37 cellular contexts compared by ENCODE assay signal in genomic region chr1:207676153-207676552, GRCh38. TPM values are rescaled to one million over a fixed set of nuclear protein-coding genes. Genes with fewer than 3 reads are reported as not detected.
DNase-seq lines count a peak whose midpoint lies in the region; ATAC-seq and TF ChIP-seq lines count a peak whose summit lies in the region.
"Had no signal": no experiment of that assay in that cellular context is flagged by ENCODE, and none has a peak within 500 bp of the region (broad histone marks: within the 10 kb centered on the region; RNA-seq: fewer than 3 reads in every experiment).

No MANE protein-coding gene starts in this region.

- peaks cover 7 to 12% of the 10 kb centered on the region in 2 donors for H3K4me1 Mint-ChIP-seq in stimulated activated naive B cell treated with anti-CD40 and anti-IgM and Interleukin-4, amounts not matched to agents 10 μg/mL and 1 μg/mL and 100 μg/mL, for 72 hours
- H3K4me1 Mint-ChIP-seq in activated naive CD4-positive, alpha-beta T cell treated with anti-CD3 and anti-CD28 coated beads for 36 hours (ENCODE audit: low read depth), result no peaks in the 10 kb centered on the region
- H3K4me1 Mint-ChIP-seq: B cell; CD4-positive, alpha-beta memory T cell; CD4-positive, CD25-positive, alpha-beta regulatory T cell; CD8-positive, alpha-beta memory T cell had no signal

- no peaks in the 10 kb centered on the region for H3K36me3 ChIP-seq in smooth muscle cell (ENCODE audit: low read depth)
- H3K36me3 ChIP-seq: BE2C; BLaER1; BLaER1 treated with 17β-estradiol and CSF1 and Interleukin-3, amounts not matched to agents 10 nM and 100 nM had no signal

- H3K9me3 Mint-ChIP-seq in stimulated activated naive B cell treated with anti-CD40 and anti-IgM and Interleukin-4, amounts not matched to agents 10 μg/mL and 1 μg/mL and 100 μg/mL, for 72 hours, result no peaks in the 10 kb centered on the region
- H3K9me3 Mint-ChIP-seq in activated naive CD4-positive, alpha-beta T cell treated with anti-CD3 and anti-CD28 coated beads for 36 hours, result no peaks in the 10 kb centered on the region
- H3K9me3 Mint-ChIP-seq: CD4-positive, alpha-beta memory T cell; CD4-positive, alpha-beta T cell; CD8-positive, alpha-beta memory T cell; CD8-positive, alpha-beta T cell had no signal

- peak; percentile 11 for DNase-seq in kidney tubule cell (ENCODE audit: low spot score)
- no peak for DNase-seq in smooth muscle cell (lab: John Stamatoyannopoulos, UW; ENCODE audit: unreplicated experiment)
- DNase-seq in stimulated activated naive B cell treated with anti-CD40 and anti-IgM and Interleukin-4, amounts not matched to agents 10 μg/mL and 1 μg/mL and 100 μg/mL, for 72 hours, result no peak
- DNase-seq in activated naive CD4-positive, alpha-beta T cell treated with anti-CD3 and anti-CD28 coated beads for 36 hours, result no peak
- DNase-seq in hippocampal formation (lab: John Stamatoyannopoulos, UW), result no peak
- no peak for DNase-seq in GM10248 (ENCODE audit: extremely low spot score)
- DNase-seq: 8988T; ACHN; AML-193; BE2C; C1 segment of cervical spinal cord; Caco-2; Calu3; CD4-positive, alpha-beta memory T cell; CD4-positive, alpha-beta T cell; CD4-positive, CD25-positive, alpha-beta regulatory T cell; CD8-positive, alpha-beta memory T cell; CD8-positive, alpha-beta T cell; COR-L47; DMS 273 treated with DMSO at 0.1 percent for 48 hours; DMS153; DMS53; DMS79; DMS79 treated with DMSO at 0.1 percent for 48 hours; DND-41; EL had no signal

- no peak overlapping the region for H3K27ac ChIP-seq in smooth muscle cell (ENCODE audit: low read depth)
- H3K27ac ChIP-seq: 22Rv1; A549; BLaER1; BLaER1 treated with 17β-estradiol and CSF1 and Interleukin-3, amounts not matched to agents 10 nM and 100 nM; C4-2B had no signal

- H3K4me3 ChIP-seq in smooth muscle cell, result no peak overlapping the region
- H3K4me3 ChIP-seq: A549; BLaER1; BLaER1 treated with 17β-estradiol and CSF1 and Interleukin-3, amounts not matched to agents 10 nM and 100 nM had no signal

- no peaks in the 10 kb centered on the region for H3K36me3 Mint-ChIP-seq in stimulated activated naive B cell treated with anti-CD40 and anti-IgM and Interleukin-4, amounts not matched to agents 10 μg/mL and 1 μg/mL and 100 μg/mL, for 72 hours
- H3K36me3 Mint-ChIP-seq in activated naive CD4-positive, alpha-beta T cell treated with anti-CD3 and anti-CD28 coated beads for 36 hours (ENCODE audit: low read depth), result no peaks in the 10 kb centered on the region
- H3K36me3 Mint-ChIP-seq: CD14-positive monocyte; CD4-positive, alpha-beta memory T cell; CD4-positive, CD25-positive, alpha-beta regulatory T cell; CD8-positive, alpha-beta memory T cell; CD8-positive, alpha-beta T cell had no signal

- H3K27ac Mint-ChIP-seq in stimulated activated naive B cell treated with anti-CD40 and anti-IgM and Interleukin-4, amounts not matched to agents 10 μg/mL and 1 μg/mL and 100 μg/mL, for 72 hours, result no peak overlapping the region
- no peak overlapping the region for H3K27ac Mint-ChIP-seq in activated naive CD4-positive, alpha-beta T cell treated with anti-CD3 and anti-CD28 coated beads for 36 hours
- H3K27ac Mint-ChIP-seq: B cell; CD14-positive monocyte; CD4-positive, alpha-beta T cell; CD4-positive, CD25-positive, alpha-beta regulatory T cell; CD8-positive, alpha-beta memory T cell; CD8-positive, alpha-beta T cell had no signal

- intact Hi-C loops in activated naive CD4-positive, alpha-beta T cell treated with anti-CD3 and anti-CD28 coated beads for 36 hours (cut with micrococcal nuclease), result no loop called here

- H3K27me3 Mint-ChIP-seq in stimulated activated naive B cell treated with anti-CD40 and anti-IgM and Interleukin-4, amounts not matched to agents 10 μg/mL and 1 μg/mL and 100 μg/mL, for 72 hours, result peaks cover 10 to 20% of the 10 kb centered on the region in 2 donors
- H3K27me3 Mint-ChIP-seq in activated naive CD4-positive, alpha-beta T cell treated with anti-CD3 and anti-CD28 coated beads for 36 hours (ENCODE audit: low read depth), result peaks cover 11% of the 10 kb centered on the region

- POLR2A ChIA-PET in GM10248 (lab: Yijun Ruan, JAX), result no interaction called here

- ATAC-seq in stimulated activated naive B cell treated with anti-CD40 and anti-IgM and Interleukin-4, amounts not matched to agents 10 μg/mL and 1 μg/mL and 100 μg/mL, for 72 hours (replicated peaks), result peak; percentile 57 to 62
- ATAC-seq: A549; CD8-positive, alpha-beta T cell had no signal

- H3K79me2 ChIP-seq in smooth muscle cell (ENCODE audit: low read depth), result no peaks in the 10 kb centered on the region

- no peak overlapping the region for H3K4me3 Mint-ChIP-seq in stimulated activated naive B cell treated with anti-CD40 and anti-IgM and Interleukin-4, amounts not matched to agents 10 μg/mL and 1 μg/mL and 100 μg/mL, for 72 hours
- no peak overlapping the region for H3K4me3 Mint-ChIP-seq in activated naive CD4-positive, alpha-beta T cell treated with anti-CD3 and anti-CD28 coated beads for 36 hours
- H3K4me3 Mint-ChIP-seq: B cell; CD14-positive monocyte; CD4-positive, alpha-beta memory T cell; CD4-positive, alpha-beta T cell; CD4-positive, CD25-positive, alpha-beta regulatory T cell; CD8-positive, alpha-beta memory T cell; CD8-positive, alpha-beta T cell had no signal

- H3K9me3 ChIP-seq in smooth muscle cell (replicated peaks; ENCODE audit: low read depth), result no peaks in the 10 kb centered on the region
- H3K9me3 ChIP-seq: A549, BE2C, BLaER1, Caco-2 had no signal

- H3K27me3 ChIP-seq in smooth muscle cell (ENCODE audit: low read depth), result no peaks in the 10 kb centered on the region
- H3K27me3 ChIP-seq: BLaER1; BLaER1 treated with 17β-estradiol and CSF1 and Interleukin-3, amounts not matched to agents 10 nM and 100 nM had no signal

- WGBS in smooth muscle cell (ENCODE audit: low lambda C conversion rate), result 94% methylated on average over 4 of the region's 4 CpGs

- H3K4me2 ChIP-seq in smooth muscle cell, result no peak overlapping the region
- H3K4me2 ChIP-seq: A549; BLaER1; BLaER1 treated with 17β-estradiol and CSF1 and Interleukin-3, amounts not matched to agents 10 nM and 100 nM had no signal

- CTCF ChIA-PET in activated naive CD4-positive, alpha-beta T cell treated with anti-CD3 and anti-CD28 coated beads for 36 hours (lab: Charles Lee), result interaction anchor here (1.1 kb wide), 1 partner anchor 89 kb away, joined by 3 read pairs; no protein-coding TSS in a partner anchor
- CTCF ChIA-PET in GM10248 (lab: Yijun Ruan, JAX), result interaction anchor here (0.7 to 1.3 kb wide), 3 partner anchors 56 to 72 kb away, joined by 3 read pairs; no protein-coding TSS in a partner anchor

- H3F3A ChIP-seq in smooth muscle cell (ENCODE audit: low read depth), result no peaks in the 10 kb centered on the region

- H2AFZ ChIP-seq in smooth muscle cell (ENCODE audit: low read depth), result peak overlapping the region; percentile 58

- peaks cover 6% of the 10 kb centered on the region for H3K4me1 ChIP-seq in smooth muscle cell (ENCODE audit: low read depth)
- H3K4me1 ChIP-seq: A549, BE2C had no signal

- H4K20me1 ChIP-seq in smooth muscle cell (ENCODE audit: low read depth), result no peaks in the 10 kb centered on the region
- H4K20me1 ChIP-seq: BLaER1; BLaER1 treated with 17β-estradiol and CSF1 and Interleukin-3, amounts not matched to agents 10 nM and 100 nM had no signal

- H3K9ac ChIP-seq in smooth muscle cell (ENCODE audit: low read depth), result no peak overlapping the region
- H3K9ac ChIP-seq: BLaER1; BLaER1 treated with 17β-estradiol and CSF1 and Interleukin-3, amounts not matched to agents 10 nM and 100 nM had no signal

- TF ChIP-seq CTCF in smooth muscle cell (IDR thresholded peaks at IDR 0.05; ENCODE audit: borderline replicate concordance, insufficient read depth, poor library complexity, severe bottlenecking) (no peak), GM10248 (IDR thresholded peaks at IDR 0.05; ENCODE audit: control extremely low read depth, extremely low read depth, low read depth, missing control alignments) (no peak)

RNA-seq across cellular contexts. Expression of gene CR1L, which starts 31.2 kb away (rescaled TPM):
- total RNA-seq in smooth muscle cell, result not detected in 2 replicates
- 0.95 TPM in 1 of 2 replicates, not detected in the other for polyA plus RNA-seq in smooth muscle cell
- not detected for total RNA-seq in activated naive CD4-positive, alpha-beta T cell treated with anti-CD3 and anti-CD28 coated beads for 36 hours
- total RNA-seq: A172; A673; Caco-2; Calu3; CD4-positive, alpha-beta T cell; CD4-positive, CD25-positive, alpha-beta regulatory T cell; CD8-positive, alpha-beta memory T cell; CD8-positive, alpha-beta T cell had no signal
- polyA plus RNA-seq: A549; AG04450; BJ; CD14-positive monocyte; CD4-positive, alpha-beta memory T cell; CD4-positive, CD25-positive, alpha-beta regulatory T cell; CD8-positive, alpha-beta memory T cell had no signal
